3 cellular contexts compared by ENCODE assay signal in genomic region chr10:118920206-118920605, GRCh38.
"Had no signal": no experiment of that assay in that cellular context is flagged by ENCODE, and none has a peak within 500 bp of the region (broad histone marks: within the 10 kb centered on the region; RNA-seq: fewer than 3 reads in every experiment).

No MANE protein-coding gene starts in this region.

- DNase-seq: GDM1, GF-D8 had no signal

- H3K4me3 ChIP-seq: GM12878 had no signal

- ATAC-seq: GM12878 had no signal
